ENCODE assay signal across 8 cellular contexts in genomic region chr7:151448261-151449252, GRCh38. TPM values are rescaled to one million over a fixed set of nuclear protein-coding genes. Genes with fewer than 3 reads are reported as not detected.
DNase-seq lines count a peak whose midpoint lies in the region; ATAC-seq and TF ChIP-seq lines count a peak whose summit lies in the region.

No MANE protein-coding gene starts in this region.

- peaks cover 3 to 4% (median 4%) of the 10 kb centered on the region in 3 donors for H3K4me1 Mint-ChIP-seq in CD8-positive, alpha-beta memory T cell
- peaks cover 12% of the 10 kb centered on the region for H3K4me1 Mint-ChIP-seq in activated CD4-positive, alpha-beta T cell treated with anti-CD3 and anti-CD28 coated beads for 36 hours

- no peaks in the 10 kb centered on the region for H3K9me3 Mint-ChIP-seq in CD8-positive, alpha-beta memory T cell
- no peaks in the 10 kb centered on the region for H3K9me3 Mint-ChIP-seq in activated CD4-positive, alpha-beta T cell treated with anti-CD3 and anti-CD28 coated beads for 36 hours (ENCODE audit: low read depth)

- no peaks in the 10 kb centered on the region for H3K36me3 ChIP-seq in CD8-positive, alpha-beta memory T cell (ENCODE audit: insufficient read depth, low read length)

- H3K27ac Mint-ChIP-seq in CD8-positive, alpha-beta memory T cell: peak overlapping the region in 6 of 8 donors; percentile 34 to 88 (median 62)
- H3K27ac Mint-ChIP-seq in activated CD4-positive, alpha-beta T cell treated with anti-CD3 and anti-CD28 coated beads for 36 hours: no peak overlapping the region

- H3K27me3 ChIP-seq in CD8-positive, alpha-beta memory T cell (ENCODE audit: insufficient read depth, low read length, poor library complexity, severe bottlenecking): no peaks in the 10 kb centered on the region

- peaks cover 4 to 8% of the 10 kb centered on the region in 2 donors for H3K27me3 Mint-ChIP-seq in CD8-positive, alpha-beta memory T cell
- H3K27me3 Mint-ChIP-seq in activated CD4-positive, alpha-beta T cell treated with anti-CD3 and anti-CD28 coated beads for 36 hours: peaks cover 4% of the 10 kb centered on the region

- peak overlapping the region; percentile 62 for H3K4me3 ChIP-seq in CD8-positive, alpha-beta memory T cell (ENCODE audit: low read length)
- H3K4me3 ChIP-seq in choroid plexus epithelial cell (ENCODE audit: low read depth, low read length): peak overlapping the region; percentile 53

- no peaks in the 10 kb centered on the region for H3K9me3 ChIP-seq in CD8-positive, alpha-beta memory T cell (ENCODE audit: low read length)

- peak overlapping the region; percentile 60 to 91 (median 83) for H3K4me3 Mint-ChIP-seq in CD8-positive, alpha-beta memory T cell
- H3K4me3 Mint-ChIP-seq in activated CD4-positive, alpha-beta T cell treated with anti-CD3 and anti-CD28 coated beads for 36 hours: peak overlapping the region; percentile 59

- intact Hi-C loops in activated CD4-positive, alpha-beta T cell treated with anti-CD3 and anti-CD28 coated beads for 36 hours (cut with DNase I, micrococcal nuclease): loop anchor here (1.0 to 5.0 kb wide), 6 partner anchors 34 to 310 kb away; partner anchors contain the start of gene WDR86 (in 1 of the 2)
- intact Hi-C loops in left colon (cut with DNase I, micrococcal nuclease): loop anchor here in 1 of 2 donors (2.0 kb wide), 1 partner anchor 80 kb away; no protein-coding TSS in a partner anchor

- peaks cover 7% of the 10 kb centered on the region for H3K4me1 ChIP-seq in CD8-positive, alpha-beta memory T cell (ENCODE audit: insufficient read depth, low read length)

- H3K36me3 Mint-ChIP-seq in CD8-positive, alpha-beta memory T cell: no peaks in the 10 kb centered on the region
- no peaks in the 10 kb centered on the region for H3K36me3 Mint-ChIP-seq in activated CD4-positive, alpha-beta T cell treated with anti-CD3 and anti-CD28 coated beads for 36 hours (ENCODE audit: low read depth)

- CTCF ChIA-PET in CD8-positive, alpha-beta memory T cell (lab: Charles Lee): interaction anchor here (0.9 to 6.9 kb wide), 42 partner anchors 8 to 311 kb away, joined by 3 to 138 read pairs (median 8); partner anchors contain the start of genes CRYGN, NUB1, RHEB and WDR86
- CTCF ChIA-PET in activated CD4-positive, alpha-beta T cell treated with anti-CD3 and anti-CD28 coated beads for 36 hours (lab: Charles Lee): interaction anchor here (0.6 to 12.0 kb wide), 52 partner anchors 10 to 683 kb away, joined by 3 to 210 read pairs (median 4); partner anchors contain the start of gene NUB1

- TF ChIP-seq CTCF in choroid plexus epithelial cell (conservative IDR thresholded peaks at IDR 0.05; ENCODE audit: low read depth, low read length): peak; percentile 85

- DNase-seq in CD8-positive, alpha-beta memory T cell: peak; percentile 64 to 85 (median 79)
- DNase-seq in NCI-H1092 treated with DMSO at 0.1 percent for 48 hours (lab: John Stamatoyannopoulos, UW) (peak; percentile 63), choroid plexus epithelial cell (ENCODE audit: low read depth) (peak; percentile 79), left colon (peak in 1 of 2 donors; percentile 76), DMS153 treated with DMSO at 0.1 percent for 48 hours (lab: John Stamatoyannopoulos, UW; ENCODE audit: unreplicated experiment) (no peak)
- DNase-seq in activated CD4-positive, alpha-beta T cell treated with anti-CD3 and anti-CD28 coated beads for 36 hours: peak; percentile 87
- peak; percentile 65 for DNase-seq in stimulated activated CD4-positive, alpha-beta T cell treated with anti-CD3 and anti-CD28 coated beads, Interleukin-1b, Interleukin-23, amount 100 ng/mL, for 48 hours

- H3K27ac ChIP-seq in CD8-positive, alpha-beta memory T cell (ENCODE audit: low read depth, low read length): no peak overlapping the region

- POLR2A ChIA-PET in CD8-positive, alpha-beta memory T cell (lab: Charles Lee): interaction anchor here (0.6 to 1.5 kb wide), 5 partner anchors 12 to 133 kb away, joined by 3 to 11 read pairs (median 3); partner anchors contain the start of gene WDR86
- POLR2A ChIA-PET in activated CD4-positive, alpha-beta T cell treated with anti-CD3 and anti-CD28 coated beads for 36 hours (lab: Charles Lee): interaction anchor here (0.6 to 1.6 kb wide), 3 partner anchors 68 to 867 kb away, joined by 4 read pairs; no protein-coding TSS in a partner anchor

- ATAC-seq in GM21737 (IDR thresholded peaks at IDR 0.05; ENCODE audit: unreplicated experiment): peak; percentile 69
- peak; percentile 79 for ATAC-seq in activated CD4-positive, alpha-beta T cell treated with anti-CD3 and anti-CD28 coated beads for 36 hours
- ATAC-seq in left colon: peak; percentile 91

RNA-seq across cellular contexts. Expression of gene CRYGN, which starts 8.6 kb away (rescaled TPM):
- total RNA-seq in CD8-positive, alpha-beta memory T cell: not detected
- polyA plus RNA-seq in CD8-positive, alpha-beta memory T cell: 0.41 TPM
- total RNA-seq in activated CD4-positive, alpha-beta T cell treated with anti-CD3 and anti-CD28 coated beads for 36 hours: under 1 TPM in 1 of 2 experiments, not detected in 1; 0.11 TPM
- total RNA-seq in left colon: under 1 TPM in 1 of 2 donors, not detected in 1; 0.15 TPM

RNA-seq across cellular contexts. Expression of gene WDR86, which starts 38.7 kb away (rescaled TPM):
- under 1 TPM; 0.55 to 0.59 TPM for total RNA-seq in CD8-positive, alpha-beta memory T cell
- polyA plus RNA-seq in CD8-positive, alpha-beta memory T cell: 10.4 TPM
- not detected for total RNA-seq in activated CD4-positive, alpha-beta T cell treated with anti-CD3 and anti-CD28 coated beads for 36 hours
- 1 to 10 TPM in 1 of 2 donors, under 1 TPM in 1; 0.85 to 2.8 TPM for total RNA-seq in left colon
